In the genomic region with DNA sequence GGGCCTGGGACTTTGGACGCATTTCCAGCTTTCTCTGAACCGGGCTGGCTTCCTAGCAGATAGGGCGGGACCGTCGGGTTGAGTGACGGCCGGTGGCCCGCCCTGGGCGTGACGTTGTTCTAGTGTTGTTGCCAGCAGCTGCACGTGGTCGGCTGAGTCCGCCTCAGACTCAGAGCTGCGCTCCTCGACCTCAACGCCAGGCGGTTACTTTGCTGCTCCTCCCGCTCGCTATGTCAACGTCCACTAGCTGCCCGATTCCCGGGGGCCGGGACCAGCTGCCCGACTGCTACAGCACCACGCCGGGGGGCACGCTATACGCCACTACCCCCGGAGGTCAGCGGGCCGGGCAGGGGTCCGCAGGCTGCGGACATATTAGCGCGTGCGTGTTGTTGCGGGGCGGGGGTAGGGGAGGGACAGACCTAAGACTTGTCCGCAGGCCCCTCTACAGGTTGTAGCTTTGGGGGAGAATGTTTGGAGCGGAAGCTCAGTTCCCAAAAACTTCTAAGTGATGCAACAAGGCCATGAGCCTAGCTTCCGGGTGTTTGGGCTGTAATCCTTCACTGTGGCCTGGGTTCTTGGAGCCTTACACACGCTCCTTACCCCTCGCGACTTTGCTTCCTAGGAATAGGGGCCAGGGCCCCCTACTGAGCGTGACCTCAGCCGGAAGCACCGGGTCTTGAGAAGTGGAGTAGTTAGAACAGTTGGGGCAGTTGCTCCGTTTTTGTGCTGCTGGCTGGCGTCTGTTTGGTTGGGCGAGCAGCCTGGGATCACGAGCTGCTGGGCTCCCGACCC, we compare ENCODE assay signal across 8 cellular contexts. TPM values are rescaled to one million over a fixed set of nuclear protein-coding genes. Genes with fewer than 3 reads are reported as not detected.
DNase-seq lines count a peak whose midpoint lies in the region; ATAC-seq lines count a peak whose summit lies in the region.

A gene (plus strand): TSS at position 155 of the 792 bp plus-strand sequence. CDS start 76 bp downstream, at position 231.

- no peak within 1 kb of the TSS for H2AFZ ChIP-seq in ACC112 (ENCODE audit: low read length, unreplicated experiment)

- DNase-seq in NCI-H69 (lab: John Stamatoyannopoulos, UW): peak; percentile 94
- DNase-seq in activated CD8-positive, alpha-beta memory T cell treated with anti-CD3 and anti-CD28 coated beads, Interleukin-2, amount 10 ng/mL, durations not matched to agents 7 days and 5 days: peak; percentile 92
- DNase-seq in memory B cell (ENCODE audit: low spot score in 2 of 2): peak; percentile 79
- peak; percentile 71 for DNase-seq in stimulated activated CD8-positive, alpha-beta memory T cell treated with anti-CD3 and anti-CD28 coated beads, Interleukin-12 subunit alpha, Interleukin-12 subunit beta, amount 100 ng/mL, for 1 hour (ENCODE audit: low read depth)

- no peaks in the 10 kb centered on the region for H3K9me3 Mint-ChIP-seq in activated CD8-positive, alpha-beta memory T cell treated with anti-CD3 and anti-CD28 coated beads, Interleukin-2, amount 10 ng/mL, durations not matched to agents 7 days and 5 days (ENCODE audit: low read depth)
- H3K9me3 Mint-ChIP-seq in memory B cell: no peaks in the 10 kb centered on the region

- H3K9me3 ChIP-seq in endocrine pancreas (ENCODE audit: control insufficient read depth, low read length): no peaks in the 10 kb centered on the region

- no peaks in the 10 kb centered on the region for H3K27me3 ChIP-seq in ACC112 (ENCODE audit: insufficient read depth, low read length)
- H3K27me3 ChIP-seq in endocrine pancreas (ENCODE audit: control insufficient read depth, insufficient read depth, low read length): no peaks in the 10 kb centered on the region

- peaks cover 5% of the 10 kb centered on the region for H3K79me2 ChIP-seq in ACC112 (ENCODE audit: control insufficient read depth, insufficient read depth, low read length, unreplicated experiment)

- peak within 1 kb of the TSS; percentile 91 for H3K27ac Mint-ChIP-seq in activated CD8-positive, alpha-beta memory T cell treated with anti-CD3 and anti-CD28 coated beads, Interleukin-2, amount 10 ng/mL, durations not matched to agents 7 days and 5 days
- peak within 1 kb of the TSS; percentile 94 for H3K27ac Mint-ChIP-seq in memory B cell

- H3K9ac ChIP-seq in endocrine pancreas (ENCODE audit: control insufficient read depth, insufficient read depth, low read length): peak within 1 kb of the TSS; percentile 38

- H3K4me3 ChIP-seq in ACC112 (ENCODE audit: low read depth, low read length) (peak within 1 kb of the TSS; percentile 74), endocrine pancreas (ENCODE audit: control insufficient read depth, insufficient read depth, low read length) (no peak within 1 kb of the TSS)

- peaks cover 6% of the 10 kb centered on the region; the same call in 1 of the 2 replicates for H3K36me3 ChIP-seq in ACC112 (ENCODE audit: insufficient read depth, low read length)
- H3K36me3 ChIP-seq in endocrine pancreas (ENCODE audit: control insufficient read depth, insufficient read depth, low read length): peaks cover 4% of the 10 kb centered on the region

- peak within 1 kb of the TSS; percentile 82 for H3K27ac ChIP-seq in ACC112 (ENCODE audit: low read depth, low read length)

- ATAC-seq in GM18873 (IDR thresholded peaks at IDR 0.05; ENCODE audit: low FRiP score, unreplicated experiment) (peak; percentile 92), HG03139 (IDR thresholded peaks at IDR 0.05; ENCODE audit: unreplicated experiment) (peak; percentile 99), memory B cell (ENCODE audit: low read depth) (peak; percentile 99)
- peak; percentile 99 for ATAC-seq in activated CD8-positive, alpha-beta memory T cell treated with anti-CD3 and anti-CD28 coated beads, Interleukin-2, amount 10 ng/mL, durations not matched to agents 7 days and 5 days

- peaks cover 32% of the 10 kb centered on the region for H3K4me1 ChIP-seq in ACC112 (ENCODE audit: control insufficient read depth, insufficient read depth, low read length, unreplicated experiment)
- no peaks in the 10 kb centered on the region for H3K4me1 ChIP-seq in endocrine pancreas (ENCODE audit: control insufficient read depth, insufficient read depth, low read length)

- H3K4me3 Mint-ChIP-seq in activated CD8-positive, alpha-beta memory T cell treated with anti-CD3 and anti-CD28 coated beads, Interleukin-2, amount 10 ng/mL, durations not matched to agents 7 days and 5 days: peak within 1 kb of the TSS; percentile 67
- H3K4me3 Mint-ChIP-seq in memory B cell: peak within 1 kb of the TSS; percentile 84

- CTCF ChIA-PET in activated CD8-positive, alpha-beta memory T cell treated with anti-CD3 and anti-CD28 coated beads, Interleukin-2, amount 10 ng/mL, durations not matched to agents 7 days and 5 days (lab: Charles Lee): interaction anchor here (0.8 to 2.6 kb wide), 14 partner anchors 10 to 310 kb away, joined by 3 to 16 read pairs (median 4); a partner anchor contains a TSS

- peaks cover 43% of the 10 kb centered on the region for H3K4me1 Mint-ChIP-seq in activated CD8-positive, alpha-beta memory T cell treated with anti-CD3 and anti-CD28 coated beads, Interleukin-2, amount 10 ng/mL, durations not matched to agents 7 days and 5 days
- peaks cover 15% of the 10 kb centered on the region for H3K4me1 Mint-ChIP-seq in memory B cell

- H3K27me3 Mint-ChIP-seq in activated CD8-positive, alpha-beta memory T cell treated with anti-CD3 and anti-CD28 coated beads, Interleukin-2, amount 10 ng/mL, durations not matched to agents 7 days and 5 days: no peaks in the 10 kb centered on the region
- H3K27me3 Mint-ChIP-seq in memory B cell: no peaks in the 10 kb centered on the region

- peaks cover 31% of the 10 kb centered on the region for H3K36me3 Mint-ChIP-seq in activated CD8-positive, alpha-beta memory T cell treated with anti-CD3 and anti-CD28 coated beads, Interleukin-2, amount 10 ng/mL, durations not matched to agents 7 days and 5 days
- peaks cover 18% of the 10 kb centered on the region for H3K36me3 Mint-ChIP-seq in memory B cell

RNA-seq across cellular contexts. Expression of the gene that starts here (rescaled TPM):
- total RNA-seq in activated CD8-positive, alpha-beta memory T cell treated with anti-CD3 and anti-CD28 coated beads, Interleukin-2, amount 10 ng/mL, durations not matched to agents 7 days and 5 days: 1 to 10 TPM; 7.4 to 9.0 TPM
